Comparison of ENCODE assay signal across 25 cellular contexts in genomic region chrX:10884246-10884645, GRCh38.
A peak's percentile ranks its signal among the peaks of the same experiment; 100 is the strongest.
DNase-seq lines count a peak whose midpoint lies in the region; ATAC-seq and TF ChIP-seq lines count a peak whose summit lies in the region.
"Had no signal": no experiment of that assay in that cellular context is flagged by ENCODE, and none has a peak within 500 bp of the region (broad histone marks: within the 10 kb centered on the region; RNA-seq: fewer than 3 reads in every experiment).

No MANE protein-coding gene starts in this region.

- no peak overlapping the region for H4K91ac ChIP-seq in mesenchymal stem cell (ENCODE audit: low read length)

- H3K18ac ChIP-seq in mesenchymal stem cell (ENCODE audit: low read depth in 1 of 2, low read length in 2 of 2), result no peak overlapping the region

- H2BK15ac ChIP-seq in mesenchymal stem cell (ENCODE audit: low read depth, poor library complexity, severe bottlenecking), result no peak overlapping the region

- H3K9me3 ChIP-seq in GM23248 (ENCODE audit: low read depth), result no peaks in the 10 kb centered on the region
- no peaks in the 10 kb centered on the region for H3K9me3 ChIP-seq in mesenchymal stem cell (ENCODE audit: control insufficient read depth, low read length)
- H3K9me3 ChIP-seq: esophagus muscularis mucosa, sigmoid colon had no signal

- H2AK5ac ChIP-seq in mesenchymal stem cell (ENCODE audit: low read length, severe bottlenecking), result no peak overlapping the region

- no peak overlapping the region for H3K23ac ChIP-seq in mesenchymal stem cell (ENCODE audit: low read length in 2 of 2)

- in situ Hi-C loops in GM23248 (cut with MboI), result no loop called here

- H3K4me1 ChIP-seq in GM23248 (ENCODE audit: insufficient read depth) (peaks cover 13% of the 10 kb centered on the region), mesenchymal stem cell (ENCODE audit: control insufficient read depth, insufficient read depth, low read depth, low read length) (no peaks in the 10 kb centered on the region)
- H3K4me1 ChIP-seq: esophagus muscularis mucosa, sigmoid colon had no signal

- 0 out of 2 replicates have a peak, but pooled peaks cover 12% of the 10 kb centered on the region for H3F3A ChIP-seq in GM23248 (ENCODE audit: insufficient read depth)

- H3K79me2 ChIP-seq in GM23248 (ENCODE audit: insufficient read depth), result no peaks in the 10 kb centered on the region
- H3K79me2 ChIP-seq: hepatocyte had no signal

- H3K9ac ChIP-seq in GM23248 (no peak overlapping the region), mesenchymal stem cell (ENCODE audit: low read length) (no peak overlapping the region)

- H3K4me2 ChIP-seq in GM23248 (ENCODE audit: unreplicated experiment) (peak overlapping the region; percentile 42), mesenchymal stem cell (ENCODE audit: low read length, poor library complexity, severe bottlenecking) (no peak overlapping the region)
- H3K4me2 ChIP-seq: hepatocyte had no signal

- no peak overlapping the region for H2BK120ac ChIP-seq in mesenchymal stem cell (ENCODE audit: low read depth, low read length)

- H2BK5ac ChIP-seq in mesenchymal stem cell (ENCODE audit: low read depth, low read length, poor library complexity, severe bottlenecking), result no peak overlapping the region

- DNase-seq in AG08396 (ENCODE audit: low spot score) (peak; percentile 5), GM23248 (peak; percentile 78), cardiac fibroblast (ENCODE audit: low read depth in 2 of 2) (peak; percentile 43 to 72), mesenchymal stem cell (peak; percentile 42), SKM-1 (lab: John Stamatoyannopoulos, UW; ENCODE audit: unreplicated experiment) (no peak), NCI-H1694 (lab: John Stamatoyannopoulos, UW) (no peak)
- DNase-seq: activated CD4-positive, alpha-beta T cell treated with anti-CD3 and anti-CD28 coated beads, Interleukin-2, amount 10 ng/mL, durations not matched to agents 24 days and 14 days; activated CD8-positive, alpha-beta memory T cell treated with anti-CD3 and anti-CD28 coated beads, Interleukin-2, amount 10 ng/mL, durations not matched to agents 7 days and 5 days; COR-L47; effector CD4-positive, alpha-beta T cell; EL; H9; NCI-H1105 treated with DMSO at 0.1 percent for 48 hours; NCI-H526 treated with DMSO at 0.1 percent for 48 hours; posterior cingulate gyrus; sigmoid colon; substantia nigra; T-helper 2 cell had no signal

- TF ChIP-seq CTCF in cardiac fibroblast (IDR thresholded peaks at IDR 0.05; ENCODE audit: low read depth, low read length), result no peak

- ATAC-seq in GM21528 (IDR thresholded peaks at IDR 0.05; ENCODE audit: low FRiP score, unreplicated experiment), result no peak
- ATAC-seq: activated CD8-positive, alpha-beta memory T cell treated with anti-CD3 and anti-CD28 coated beads, Interleukin-2, amount 10 ng/mL, durations not matched to agents 7 days and 5 days; HepG2 had no signal

- H3K27me3 ChIP-seq in GM23248 (replicated peaks; ENCODE audit: insufficient read depth) (no peaks in the 10 kb centered on the region), mesenchymal stem cell (ENCODE audit: control insufficient read depth in 1 of 2, insufficient read depth in 1 of 2, low read length in 2 of 2) (no peaks in the 10 kb centered on the region)
- H3K27me3 ChIP-seq: esophagus muscularis mucosa, hepatocyte, sigmoid colon had no signal

- no peaks in the 10 kb centered on the region for H4K20me1 ChIP-seq in GM23248 (ENCODE audit: insufficient read depth)

- no peaks in the 10 kb centered on the region for H3K9me2 ChIP-seq in GM23248 (ENCODE audit: insufficient read depth)

- 0 to 3% methylated on average over 2 of the region's 2 CpGs for WGBS in GM23248 (ENCODE audit: low coverage in 1 of 2, low lambda C conversion rate in 2 of 2, missing lambda C conversion rate in 2 of 2), 2 experiments
- 87% methylated on average over 1 of the region's 2 CpGs for WGBS in mesenchymal stem cell

- H3K14ac ChIP-seq in mesenchymal stem cell (ENCODE audit: low read length in 2 of 2), result no peak overlapping the region

- no peak overlapping the region for H4K8ac ChIP-seq in mesenchymal stem cell (ENCODE audit: low read length)

- H3K27ac ChIP-seq in GM23248 (peak overlapping the region; percentile 37), mesenchymal stem cell (ENCODE audit: low read length, poor library complexity, severe bottlenecking) (no peak overlapping the region)
- H3K27ac ChIP-seq: esophagus muscularis mucosa, hepatocyte, HL-60, sigmoid colon, SK-N-MC, VCaP had no signal

- H3K79me1 ChIP-seq in mesenchymal stem cell (replicated peaks; ENCODE audit: low read length, poor library complexity, severe bottlenecking), result no peaks in the 10 kb centered on the region

- H2BK12ac ChIP-seq in mesenchymal stem cell (ENCODE audit: low read length in 2 of 2), result no peak overlapping the region

- H3K36me3 ChIP-seq in GM23248 (ENCODE audit: low read depth) (no peaks in the 10 kb centered on the region), mesenchymal stem cell (ENCODE audit: control insufficient read depth in 1 of 2, insufficient read depth in 2 of 2, low read depth in 1 of 2, low read length in 2 of 2) (no peaks in the 10 kb centered on the region)
- H3K36me3 ChIP-seq: esophagus muscularis mucosa, sigmoid colon had no signal

- no peak overlapping the region for H3K4ac ChIP-seq in mesenchymal stem cell (ENCODE audit: low read depth in 1 of 2, low read length in 2 of 2)

- peak overlapping the region; percentile 29; the same call in 1 of the 2 replicates for H3K4me3 ChIP-seq in GM23248
- H3K4me3 ChIP-seq in cardiac fibroblast (replicated peaks in 1 of 2; ENCODE audit: low read depth in 2 of 2, low read length in 2 of 2), result no peak overlapping the region
- H3K4me3 ChIP-seq in mesenchymal stem cell (ENCODE audit: insufficient read depth in 1 of 2, low read depth in 1 of 2, low read length in 2 of 2), result no peak overlapping the region
- H3K4me3 ChIP-seq: esophagus muscularis mucosa, hepatocyte, sigmoid colon, SK-N-MC had no signal

- H2AFZ ChIP-seq in GM23248, result no peak overlapping the region
- no peak overlapping the region for H2AFZ ChIP-seq in mesenchymal stem cell (ENCODE audit: low read depth, low read length)
- H2AFZ ChIP-seq: hepatocyte had no signal

Comparison
In these comparisons a context has a peak if more than half of its experiments do, and no peak if none do; other contexts are left out.
1. DNase-seq: peak in AG08396 (single experiment), GM23248 (single experiment), cardiac fibroblast (2 of 2) and mesenchymal stem cell (single experiment); none in SKM-1 (single experiment) and NCI-H1694 (single experiment).